In genomic region chr19:6076675-6077463, GRCh38 we compare ENCODE assay signal across 11 cellular contexts. TPM values are rescaled to one million over a fixed set of nuclear protein-coding genes. Genes with fewer than 3 reads are reported as not detected.
DNase-seq lines count a peak whose midpoint lies in the region; ATAC-seq, FAIRE-seq and TF ChIP-seq lines count a peak whose summit lies in the region.
"Had no signal": no experiment of that assay in that cellular context is flagged by ENCODE, and none has a peak within 500 bp of the region (broad histone marks: within the 10 kb centered on the region; RNA-seq: fewer than 3 reads in every experiment).

No MANE protein-coding gene starts in this region.

- H3K27ac ChIP-seq in K562 (ENCODE audit: extremely low read depth, low read depth, low read length) (no peak overlapping the region), lower lobe of right lung (peak overlapping the region; percentile 80), upper lobe of right lung (peak overlapping the region; percentile 71)

- WGBS in K562 (ENCODE audit: insufficient coverage, low coverage, missing lambda C conversion rate), result 65% methylated on average over 13 of the region's 13 CpGs

- H3K4me2 ChIP-seq in K562 (ENCODE audit: insufficient read depth, low read length), result no peak overlapping the region

- POLR2A ChIA-PET in K562 (lab: Yijun Ruan, JAX), result interaction anchor here (1.5 to 1.8 kb wide), 2 partner anchors 11 to 297 kb away, joined by 3 to 12 read pairs; no protein-coding TSS in a partner anchor

- TF ChIP-seq POLR2A in K562 (conservative IDR thresholded peaks at IDR 0.05), result no peak

- H3K4me1 ChIP-seq in K562 (replicated peaks in 1 of 2; ENCODE audit: control insufficient read depth in 2 of 2, insufficient read depth in 2 of 2, low read length in 2 of 2), result peaks cover 16 to 17% of the 10 kb centered on the region in 2 experiments
- peaks cover 11% of the 10 kb centered on the region for H3K4me1 ChIP-seq in lower lobe of right lung
- H3K4me1 ChIP-seq in upper lobe of right lung, result peaks cover 7% of the 10 kb centered on the region
- H3K4me1 ChIP-seq in BE2C, result no peaks in the 10 kb centered on the region

- BruUV-seq in K562 (replicated peaks; lab: Mats Ljungman, UMichigan), result no TSS peak

- H3K36me3 ChIP-seq in K562 (ENCODE audit: control insufficient read depth, insufficient read depth, low read length) (no peaks in the 10 kb centered on the region), lower lobe of right lung (no peaks in the 10 kb centered on the region), upper lobe of right lung (no peaks in the 10 kb centered on the region), BE2C (no peaks in the 10 kb centered on the region)

- no peak overlapping the region for H2AFZ ChIP-seq in K562 (ENCODE audit: low read depth, low read length)

- ATAC-seq in K562 (no peak), lower lobe of right lung (peak; percentile 68 to 75), upper lobe of right lung (peak; percentile 68), GM18907 (IDR thresholded peaks at IDR 0.05; ENCODE audit: unreplicated experiment) (no peak)

- H3K4me3 ChIP-seq in K562, result no peak overlapping the region
- no peak overlapping the region for H3K4me3 ChIP-seq in lower lobe of right lung
- no peak overlapping the region for H3K4me3 ChIP-seq in upper lobe of right lung
- H3K4me3 ChIP-seq in BE2C (ENCODE audit: low read depth, low read length), result no peak overlapping the region

- CTCF ChIA-PET in K562 (lab: Yijun Ruan, JAX; ENCODE audit: low intra/inter-chr PET ratio), result no interaction called here

- no peak for TF ChIP-seq RAD21 in K562 (CRISPR knock-in tag; conservative IDR thresholded peaks at IDR 0.05 in 1 of 2, IDR thresholded peaks at IDR 0.05 in 1 of 2)

- H3K9ac ChIP-seq in K562 (ENCODE audit: insufficient read depth in 1 of 2, low read depth in 2 of 2, low read length in 2 of 2), result no peak overlapping the region

- H3K9me3 ChIP-seq in K562 (replicated peaks; ENCODE audit: control insufficient read depth, insufficient read depth, low read depth, low read length) (no peaks in the 10 kb centered on the region), lower lobe of right lung (no peaks in the 10 kb centered on the region), upper lobe of right lung (no peaks in the 10 kb centered on the region), BE2C (no peaks in the 10 kb centered on the region)

- no peak for TF ChIP-seq CTCF in K562 (IDR thresholded peaks at IDR 0.05 in 2 of 3, conservative IDR thresholded peaks at IDR 0.05 in 1 of 3; ENCODE audit: insufficient read depth in 2 of 3, low read depth in 1 of 3, low read length in 3 of 3)
- no peak for TF ChIP-seq CTCF in lower lobe of right lung (IDR thresholded peaks at IDR 0.05)
- no peak for TF ChIP-seq CTCF in upper lobe of right lung (IDR thresholded peaks at IDR 0.05)
- TF ChIP-seq CTCF in BE2C (IDR thresholded peaks at IDR 0.05; ENCODE audit: low read depth, low read length), result no peak

- TF ChIP-seq EP300 in K562 (IDR thresholded peaks at IDR 0.05; ENCODE audit: low read length), result no peak

- H3K9me1 ChIP-seq in K562 (ENCODE audit: control insufficient read depth, insufficient read depth, low read length), result no peaks in the 10 kb centered on the region

- DNase-seq in SIG-M5 treated with dmso at 0.1 percent for 504 hours (lab: John Stamatoyannopoulos, UW; ENCODE audit: unreplicated experiment) (peak; percentile 11), SIG-M5 (lab: John Stamatoyannopoulos, UW) (no peak), K562 (ENCODE audit: extremely low read depth in 1 of 4, low spot score in 3 of 4) (no peak), lower lobe of right lung (no peak), upper lobe of right lung (no peak), BE2C (no peak), NCI-H146 (lab: John Stamatoyannopoulos, UW) (no peak)
- DNase-seq: 8988T; activated CD4-positive, alpha-beta T cell treated with anti-CD3 and anti-CD28 coated beads for 4 hours; nucleus accumbens had no signal

- H4K20me1 ChIP-seq in K562 (replicated peaks; ENCODE audit: control insufficient read depth, insufficient read depth, low read length), result no peaks in the 10 kb centered on the region

- H3K27me3 ChIP-seq in K562 (ENCODE audit: control insufficient read depth in 2 of 2, insufficient read depth in 2 of 2, low read length in 2 of 2) (no peaks in the 10 kb centered on the region), lower lobe of right lung (ENCODE audit: low read depth) (no peaks in the 10 kb centered on the region), upper lobe of right lung (no peaks in the 10 kb centered on the region), BE2C (no peaks in the 10 kb centered on the region)

- H3K79me2 ChIP-seq in K562 (ENCODE audit: control insufficient read depth, insufficient read depth, low read length), result no peaks in the 10 kb centered on the region; the same call in 2 of the 3 replicates

- intact Hi-C loops in K562 (cut with micrococcal nuclease), result no loop called here
- intact Hi-C loops in lower lobe of right lung (cut with DNase I), result no loop called here
- intact Hi-C loops in upper lobe of right lung (cut with DNase I), result no loop called here

- FAIRE-seq in K562 (lab: Jason Lieb, UNC), result no peak

- in situ Hi-C loops in K562 (cut with MboI), result no loop called here

TF ChIP-seq in K562, 482 proteins besides CTCF, POLR2A, EP300 and RAD21 (continues in another document):
- TF ChIP-seq ESRRB (CRISPR knock-in tag; IDR thresholded peaks at IDR 0.05; ENCODE audit: borderline replicate concordance), result no peak
- no peak for TF ChIP-seq LARP7 (IDR thresholded peaks at IDR 0.05)
- TF ChIP-seq HNRNPLL (IDR thresholded peaks at IDR 0.05; ENCODE audit: low read depth, low read length, poor library complexity, severe bottlenecking), result no peak
- no peak for TF ChIP-seq RFX7 (CRISPR knock-in tag; IDR thresholded peaks at IDR 0.05)
- TF ChIP-seq TRIM24 (IDR thresholded peaks at IDR 0.05), result peak; percentile 49 to 71; a peak in 2 of 4 replicates
- TF ChIP-seq ZNF175 (CRISPR knock-in tag; IDR thresholded peaks at IDR 0.05; ENCODE audit: low read depth), result peak; percentile 80
- peak; percentile 59; the same call in 1 of the 2 replicates for TF ChIP-seq SMAD4 (CRISPR knock-in tag; conservative IDR thresholded peaks at IDR 0.05)
- no peak for TF ChIP-seq KDM5B (IDR thresholded peaks at IDR 0.05; ENCODE audit: insufficient replicate concordance, low read depth, low read length)
- no peak for TF ChIP-seq ZFPM2 (CRISPR knock-in tag; IDR thresholded peaks at IDR 0.05)

RNA-seq across cellular contexts. Expression of gene RFX2, which starts 33.4 kb away (rescaled TPM):
- 29.2 and 31.8 TPM in 2 replicates for total RNA-seq in K562 (2011; cell fraction: chromatin; rRNA removed; ENCODE audit: low replicate concordance)
- 18.3 and 22.4 TPM in 2 replicates for total RNA-seq in K562 (2011; cell fraction: nucleolus; rRNA removed)
- 18.6 and 20.1 TPM in 2 replicates for total RNA-seq in K562 (2011; cell fraction: nucleoplasm; rRNA removed)
- total RNA-seq in K562 (2014; rRNA removed) (18.7 and 24.0 TPM in 2 replicates), K562 (2014; rRNA removed; fragmentation: Illumina TruSeq; extraction: Trizol) (4.4 and 5.3 TPM in 2 replicates), K562 (2015; rRNA removed; fragmentation: Illumina TruSeq; extraction: Trizol) (7.4 and 7.6 TPM in 2 replicates), K562 (2021) (18.3 and 18.9 TPM in 2 replicates), lower lobe of right lung (20.9 TPM), upper lobe of right lung (11.7 TPM)
- polyA plus RNA-seq in K562 (2011; rRNA removed) (8.7 and 9.8 TPM in 2 replicates), K562 (2014; fragmentation: Illumina TruSeq; extraction: Trizol) (9.4 and 11.3 TPM in 2 replicates), K562 (2014; fragmentation: Nextera tagmentation; extraction: Ambion mirVana) (1 to 10 TPM; 3.6 to 4.4 TPM), K562 (2014; rRNA removed) (11.1 and 11.4 TPM in 2 replicates)
- 14.8 and 32.1 TPM in 2 replicates for polyA plus RNA-seq in K562 (2011; cell fraction: cytosol; rRNA removed)
- polyA plus RNA-seq in K562 (2011; cell fraction: nucleus; rRNA removed), result 20.8 and 44.3 TPM in 2 replicates
- polyA plus RNA-seq in K562 (2012), result 10.9 and 12.9 TPM in 2 replicates
- 8.9 and 11.7 TPM in 2 replicates for polyA minus RNA-seq in K562 (2011; rRNA and poly(A)+ RNA removed)
- 10.7 and 12.8 TPM in 2 replicates for polyA minus RNA-seq in K562 (2011; cell fraction: cytosol; rRNA and poly(A)+ RNA removed)
- 9.2 and 11.2 TPM in 2 replicates for polyA minus RNA-seq in K562 (2011; cell fraction: nucleus; rRNA and poly(A)+ RNA removed)
- polyA plus RNA-seq in BE2C (2012; ENCODE audit: insufficient read depth, insufficient read length, low read depth), result 19.3 TPM

RNA-seq across cellular contexts. Expression of gene ACSBG2, which starts 58.6 kb away (rescaled TPM):
- total RNA-seq in K562 (2011; cell fraction: chromatin; rRNA removed; ENCODE audit: low replicate concordance), result not detected in 2 replicates
- not detected in 2 replicates for total RNA-seq in K562 (2011; cell fraction: nucleolus; rRNA removed)
- not detected in 2 replicates for total RNA-seq in K562 (2011; cell fraction: nucleoplasm; rRNA removed)
- total RNA-seq in K562 (2014; rRNA removed), result not detected in 2 replicates
- total RNA-seq in K562 (2014; rRNA removed; fragmentation: Illumina TruSeq; extraction: Trizol), result 0.07 TPM in 1 of 2 replicates, not detected in the other
- total RNA-seq in K562 (2015; rRNA removed; fragmentation: Illumina TruSeq; extraction: Trizol), result 0.11 TPM in 1 of 2 replicates, not detected in the other
- 0.11 TPM in 1 of 2 replicates, not detected in the other for total RNA-seq in K562 (2021)
- polyA plus RNA-seq in K562 (2011; rRNA removed), result not detected in 2 replicates
- polyA plus RNA-seq in K562 (2011; cell fraction: cytosol; rRNA removed), result not detected in 2 replicates
- polyA plus RNA-seq in K562 (2011; cell fraction: nucleus; rRNA removed), result 0.10 TPM in 1 of 2 replicates, not detected in the other
- 0.17 and 0.44 TPM in 2 replicates for polyA plus RNA-seq in K562 (2012)
- not detected in 2 replicates for polyA plus RNA-seq in K562 (2014; fragmentation: Illumina TruSeq; extraction: Trizol)
- under 1 TPM in 1 of 2 experiments, not detected in 1; 0.11 TPM for polyA plus RNA-seq in K562 (2014; fragmentation: Nextera tagmentation; extraction: Ambion mirVana)
- 0.08 TPM in 1 of 2 replicates, not detected in the other for polyA plus RNA-seq in K562 (2014; rRNA removed)
- 0.14 and 0.51 TPM in 2 replicates for polyA minus RNA-seq in K562 (2011; rRNA and poly(A)+ RNA removed)
- not detected in 2 replicates for polyA minus RNA-seq in K562 (2011; cell fraction: cytosol; rRNA and poly(A)+ RNA removed)
- polyA minus RNA-seq in K562 (2011; cell fraction: nucleus; rRNA and poly(A)+ RNA removed), result not detected in 2 replicates
- 0.30 TPM for total RNA-seq in lower lobe of right lung
- total RNA-seq in upper lobe of right lung, result not detected
- polyA plus RNA-seq in BE2C (2012; ENCODE audit: insufficient read depth, insufficient read length, low read depth), result not detected

Comparison
In these comparisons a context has a peak if more than half of its experiments do, and no peak if none do; other contexts are left out.
1. ATAC-seq: peak in lower lobe of right lung (2 of 2) and upper lobe of right lung (single experiment); none in K562 (single experiment) and GM18907 (single experiment).